Comparison of ENCODE assay signal across 10 cellular contexts in genomic region chr9:90044710-90045151, GRCh38.
DNase-seq lines count a peak whose midpoint lies in the region; ATAC-seq and TF ChIP-seq lines count a peak whose summit lies in the region.
"Had no signal": no experiment of that assay in that cellular context is flagged by ENCODE, and none has a peak within 500 bp of the region (broad histone marks: within the 10 kb centered on the region; RNA-seq: fewer than 3 reads in every experiment).

No MANE protein-coding gene starts in this region.

- H3K4me3 ChIP-seq in epithelial cell of esophagus (ENCODE audit: low read length) (no peak overlapping the region), spleen (no peak overlapping the region), ascending aorta (no peak overlapping the region)

- H3K4me1 ChIP-seq in spleen (no peaks in the 10 kb centered on the region), ascending aorta (no peaks in the 10 kb centered on the region)
- H3K4me1 ChIP-seq: parathyroid adenoma had no signal

- intact Hi-C loops in spleen (cut with DNase I; ENCODE audit: low total_unique reads) (no loop called here), ascending aorta (cut with DNase I) (no loop called here)

- WGBS in spleen, 5 donors = 64 to 76% (median 68%) methylated on average over 7 of the region's 7 CpGs

- no peaks in the 10 kb centered on the region for H3K27me3 ChIP-seq in spleen (replicated peaks in 1 of 7)
- no peaks in the 10 kb centered on the region for H3K27me3 ChIP-seq in ascending aorta

- TF ChIP-seq CTCF in epithelial cell of esophagus (IDR thresholded peaks at IDR 0.05; ENCODE audit: insufficient read depth, low read depth, low read length, missing control alignments) (no peak), spleen (IDR thresholded peaks at IDR 0.05 in 8 of 11, conservative IDR thresholded peaks at IDR 0.05 in 3 of 11) (no peak), ascending aorta (IDR thresholded peaks at IDR 0.05) (no peak)

- DNase-seq in stimulated activated CD4-positive, alpha-beta T cell treated with anti-CD3 and anti-CD28 coated beads, Interleukin-12 subunit alpha, Interleukin-12 subunit beta, amount 100 ng/mL, for 48 hours (ENCODE audit: low read depth in 2 of 3, low spot score in 1 of 3) = peak in 2 of 3 donors; percentile 3 to 14
- DNase-seq in stimulated activated CD4-positive, alpha-beta T cell treated with anti-CD3 and anti-CD28 coated beads, Interleukin-2, amount 100 ng/mL, for 48 hours = no peak
- peak; percentile 96 for DNase-seq in NCI-H510A treated with DMSO at 0.1 percent for 48 hours (lab: John Stamatoyannopoulos, UW)
- DNase-seq in epithelial cell of esophagus (ENCODE audit: low read depth) = peak; percentile 79
- no peak for DNase-seq in spleen
- no peak for DNase-seq in ascending aorta (ENCODE audit: low spot score in 2 of 2)
- DNase-seq: activated CD4-positive, CD25-positive, alpha-beta regulatory T cell had no signal

- H3K36me3 ChIP-seq in spleen = no peaks in the 10 kb centered on the region
- H3K36me3 ChIP-seq in ascending aorta = no peaks in the 10 kb centered on the region

- no peak for TF ChIP-seq POLR2A in spleen (IDR thresholded peaks at IDR 0.05)

- ATAC-seq in HG02970 (IDR thresholded peaks at IDR 0.05; ENCODE audit: low FRiP score, unreplicated experiment) = no peak
- no peak for ATAC-seq in GM19023 (IDR thresholded peaks at IDR 0.05; ENCODE audit: unreplicated experiment)

- H3K27ac ChIP-seq in spleen = no peak overlapping the region
- no peak overlapping the region for H3K27ac ChIP-seq in ascending aorta
- H3K27ac ChIP-seq: parathyroid adenoma had no signal

- no peaks in the 10 kb centered on the region for H3K9me3 ChIP-seq in spleen
- H3K9me3 ChIP-seq in ascending aorta = no peaks in the 10 kb centered on the region

Comparison
In these comparisons a context has a peak if more than half of its experiments do, and no peak if none do; other contexts are left out.
1. DNase-seq: peak in stimulated activated CD4-positive, alpha-beta T cell treated with anti-CD3 and anti-CD28 coated beads, Interleukin-12 subunit alpha, Interleukin-12 subunit beta, amount 100 ng/mL, for 48 hours (2 of 3), NCI-H510A treated with DMSO at 0.1 percent for 48 hours (single experiment) and epithelial cell of esophagus (single experiment); none in stimulated activated CD4-positive, alpha-beta T cell treated with anti-CD3 and anti-CD28 coated beads, Interleukin-2, amount 100 ng/mL, for 48 hours (0 of 2), spleen (single experiment) and ascending aorta (0 of 2).